ENCODE assay signal across 7 cellular contexts in genomic region chr1:25568834-25569598, GRCh38. TPM values are rescaled to one million over a fixed set of nuclear protein-coding genes. Genes with fewer than 3 reads are reported as not detected.
A peak's percentile ranks its signal among the peaks of the same experiment; 100 is the strongest.
DNase-seq lines count a peak whose midpoint lies in the region; ATAC-seq, FAIRE-seq and TF ChIP-seq lines count a peak whose summit lies in the region.

No MANE protein-coding gene starts in this region.

- peaks cover 45 to 65% (median 57%) of the 10 kb centered on the region in 4 donors for H3K4me1 ChIP-seq in stomach

- peak overlapping the region; percentile 79 to 97 for H3K27ac Mint-ChIP-seq in T-cell

- no peaks in the 10 kb centered on the region for H3K9me3 Mint-ChIP-seq in T-cell

- POLR2A ChIA-PET in T-cell (lab: Charles Lee): no interaction called here

- 61 to 74% (median 70%) methylated on average over 14 to 21 of the region's 21 CpGs for WGBS in stomach, 5 donors

- H3K27me3 Mint-ChIP-seq in T-cell: no peaks in the 10 kb centered on the region

- TF ChIP-seq CTCF in stomach (IDR thresholded peaks at IDR 0.05): no peak

- H3K27ac ChIP-seq in stomach: peak overlapping the region in 4 of 5 donors; percentile 72 to 90 (median 84)

- peaks cover 0 to 23% (median 16%) of the 10 kb centered on the region in 4 donors for H3K36me3 ChIP-seq in stomach

- TF ChIP-seq EP300 in stomach (IDR thresholded peaks at IDR 0.05): no peak

- FAIRE-seq in H54 (lab: Jason Lieb, UNC): no peak

- H3K4me1 Mint-ChIP-seq in T-cell: peaks cover 77 to 90% (median 86%) of the 10 kb centered on the region in 3 donors

- intact Hi-C loops in stomach (cut with DNase I; ENCODE audit: low total_unique reads): no loop called here

- H3K36me3 Mint-ChIP-seq in T-cell: peaks cover 29% of the 10 kb centered on the region

- H3K9me3 ChIP-seq in stomach: no peaks in the 10 kb centered on the region

- H3K4me3 Mint-ChIP-seq in T-cell: peak overlapping the region in 1 of 3 donors; percentile 99

- no peak for TF ChIP-seq POLR2A in H54 (IDR thresholded peaks at IDR 0.05; ENCODE audit: low read depth, low read length)
- TF ChIP-seq POLR2A in stomach (IDR thresholded peaks at IDR 0.05): no peak

- no peaks in the 10 kb centered on the region for H3K27me3 ChIP-seq in stomach

- no peak for ATAC-seq in T-cell (replicated peaks in 1 of 4)
- ATAC-seq in HG03432 (IDR thresholded peaks at IDR 0.05; ENCODE audit: unreplicated experiment): no peak
- no peak for ATAC-seq in HG03039 (IDR thresholded peaks at IDR 0.05; ENCODE audit: unreplicated experiment)

- DNase-seq in H54 (ENCODE audit: insufficient read length, low spot score) (peak; percentile 89), T-cell (no peak), glomerular visceral epithelial cell (ENCODE audit: extremely low spot score) (peak; percentile 77), stomach (no peak), DMS79 (lab: John Stamatoyannopoulos, UW) (no peak)

- no peak overlapping the region for H3K4me3 ChIP-seq in stomach

- CTCF ChIA-PET in T-cell (lab: Charles Lee): no interaction called here

RNA-seq across cellular contexts. Expression of gene LDLRAP1, which starts 25.6 kb away (rescaled TPM):
- total RNA-seq in T-cell (100 to 1,000 TPM; 143 to 298 (median 222) TPM), stomach (10 to 100 TPM in 4 of 5 donors, not detected in 1; 10.6 to 73.7 (median 39.8) TPM)
- 10 to 100 TPM; 13.3 to 17.6 (median 15.7) TPM for polyA plus RNA-seq in stomach

RNA-seq across cellular contexts. Expression of gene MAN1C1, which starts 47.6 kb away (rescaled TPM):
- total RNA-seq in T-cell: 10 to 100 TPM; 57.5 to 90.5 (median 65.5) TPM
- total RNA-seq in stomach: 10 to 100 TPM in 1 of 5 donors, 1 to 10 TPM in 4; 4.6 to 33.9 (median 6.4) TPM
- polyA plus RNA-seq in stomach: 10 to 100 TPM in 1 of 3 donors, 1 to 10 TPM in 2; 4.3 to 10.0 (median 4.5) TPM

Comparison
In these comparisons a context has a peak if more than half of its experiments do, and no peak if none do; other contexts are left out.
1. DNase-seq: peak in H54 (single experiment) and glomerular visceral epithelial cell (single experiment); none in T-cell (0 of 34), stomach (single experiment) and DMS79 (single experiment).